ENCODE assay signal across 1 cellular context in the genomic region with DNA sequence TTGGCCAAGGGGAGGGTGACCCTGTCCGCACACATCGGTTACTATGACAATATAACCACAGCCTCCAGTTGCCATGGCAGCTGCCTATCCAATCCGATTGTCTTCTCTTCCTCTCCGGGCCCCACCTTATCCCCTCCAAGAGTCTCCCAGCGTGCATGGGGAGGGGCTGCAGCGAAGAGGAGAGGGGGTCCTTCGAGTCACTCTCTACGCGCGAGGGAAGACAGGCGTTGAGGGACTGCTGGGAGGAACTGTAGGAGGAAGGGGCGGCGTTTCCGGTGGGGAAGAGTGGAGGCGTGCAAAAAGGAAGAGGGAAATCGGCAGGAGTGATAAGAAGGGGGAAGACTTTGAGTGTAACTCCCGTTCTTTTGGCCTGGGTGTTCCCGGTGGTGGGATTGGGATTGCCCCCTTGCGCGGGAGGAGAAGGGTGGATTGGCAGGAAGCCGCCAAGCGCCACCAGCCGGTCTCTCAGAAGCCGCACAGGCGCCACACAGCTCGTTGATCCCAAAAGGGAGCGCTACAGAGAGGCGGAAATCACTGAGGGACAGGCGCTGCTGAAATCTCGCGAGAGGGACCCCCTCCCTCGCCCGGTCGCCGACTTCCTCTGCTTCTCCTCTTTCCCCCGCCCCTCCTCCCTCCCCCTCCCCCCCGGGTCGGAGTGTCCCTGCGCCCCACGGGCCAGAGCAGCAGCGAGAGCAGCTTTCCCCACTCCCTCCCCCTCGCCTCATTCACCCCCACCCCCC.
TF ChIP-seq lines count a peak whose summit lies in the region.

No MANE protein-coding gene starts in this region.

TF ChIP-seq in HepG2, 621 proteins besides CTCF, POLR2A, EP300 and RAD21 (continued from another document and continues in another):
- TF ChIP-seq NR2F1 (CRISPR knock-in tag; IDR thresholded peaks at IDR 0.05) (0 out of 4 replicates have a peak, but pooled peaks of 1 of the 2 experiments have one; percentile 19), ZNF841 (CRISPR knock-in tag; IDR thresholded peaks at IDR 0.05; ENCODE audit: borderline replicate concordance) (no peak), SPEN (CRISPR knock-in tag; IDR thresholded peaks at IDR 0.05; ENCODE audit: low read depth) (no peak; the same call in 1 of the 2 replicates), KMT2A (CRISPR knock-in tag; IDR thresholded peaks at IDR 0.05) (peak; percentile 42; the same call in 1 of the 2 replicates), TAF1 (CRISPR knock-in tag; IDR thresholded peaks at IDR 0.05) (peak; percentile 18; the same call in 1 of the 2 replicates), MZF1 (CRISPR knock-in tag; IDR thresholded peaks at IDR 0.05; ENCODE audit: borderline replicate concordance) (no peak), ISX (CRISPR knock-in tag; conservative IDR thresholded peaks at IDR 0.05) (no peak), CC2D1A (CRISPR knock-in tag; IDR thresholded peaks at IDR 0.05) (no peak), SRSF1 (optimal IDR thresholded peaks at IDR 0.05; ENCODE audit: low read depth, low read length) (no peak), ETV6 (CRISPR knock-in tag; conservative IDR thresholded peaks at IDR 0.05) (0 out of 2 replicates have a peak, but pooled peaks have one; percentile 15), KLF13 (CRISPR knock-in tag; IDR thresholded peaks at IDR 0.05) (no peak), XBP1 (CRISPR knock-in tag; IDR thresholded peaks at IDR 0.05) (no peak), ZNF746 (CRISPR knock-in tag; IDR thresholded peaks at IDR 0.05) (peak; percentile 22; the same call in 1 of the 2 replicates), ZNF251 (CRISPR knock-in tag; IDR thresholded peaks at IDR 0.05) (no peak), ZNF329 (CRISPR knock-in tag; IDR thresholded peaks at IDR 0.05; ENCODE audit: low read depth) (no peak), ZMYM4 (CRISPR knock-in tag; IDR thresholded peaks at IDR 0.05) (peak; percentile 85), NFIB (CRISPR knock-in tag; IDR thresholded peaks at IDR 0.05; ENCODE audit: borderline replicate concordance) (no peak), THAP11 (CRISPR knock-in tag; IDR thresholded peaks at IDR 0.05) (peak; percentile 95), SSRP1 (CRISPR knock-in tag; IDR thresholded peaks at IDR 0.05) (peak; percentile 41; the same call in 1 of the 2 replicates), ZSCAN9 (CRISPR knock-in tag; IDR thresholded peaks at IDR 0.05; ENCODE audit: borderline replicate concordance) (no peak; the same call in 1 of the 2 replicates), HNRNPH1 (optimal IDR thresholded peaks at IDR 0.05; ENCODE audit: low read depth, low read length) (no peak), ZNF10 (CRISPR knock-in tag; IDR thresholded peaks at IDR 0.05; ENCODE audit: borderline replicate concordance, low read depth) (no peak), KDM1A (CRISPR knock-in tag; IDR thresholded peaks at IDR 0.05) (no peak), HDAC1 (CRISPR knock-in tag; IDR thresholded peaks at IDR 0.05) (peak; percentile 87), NCOR1 (IDR thresholded peaks at IDR 0.05; ENCODE audit: borderline replicate concordance, low read length) (no peak), KMT2B (CRISPR knock-in tag; IDR thresholded peaks at IDR 0.05) (peak; percentile 87), SOX5 (CRISPR knock-in tag; IDR thresholded peaks at IDR 0.05; ENCODE audit: borderline replicate concordance) (no peak; the same call in 1 of the 2 replicates), ZC3H4 (CRISPR knock-in tag; IDR thresholded peaks at IDR 0.05; ENCODE audit: borderline replicate concordance) (no peak), ZSCAN12 (CRISPR knock-in tag; IDR thresholded peaks at IDR 0.05) (no peak), ZNF615 (CRISPR knock-in tag; IDR thresholded peaks at IDR 0.05; ENCODE audit: borderline replicate concordance) (no peak), GTF3A (CRISPR knock-in tag; conservative IDR thresholded peaks at IDR 0.05) (0 out of 2 replicates have a peak, but pooled peaks have one; percentile 16), HNRNPK (IDR thresholded peaks at IDR 0.05; ENCODE audit: low read depth, low read length, poor library complexity, severe bottlenecking) (peak; percentile 73), SKI (IDR thresholded peaks at IDR 0.05; ENCODE audit: partially characterized antibody) (peak; percentile 8), GTF2F1 (IDR thresholded peaks at IDR 0.05; ENCODE audit: low read length) (peak; percentile 76; the same call in 1 of the 2 replicates)
- TF ChIP-seq, protein P1, sequence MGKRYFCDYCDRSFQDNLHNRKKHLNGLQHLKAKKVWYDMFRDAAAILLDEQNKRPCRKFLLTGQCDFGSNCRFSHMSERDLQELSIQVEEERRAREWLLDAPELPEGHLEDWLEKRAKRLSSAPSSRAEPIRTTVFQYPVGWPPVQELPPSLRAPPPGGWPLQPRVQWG (CRISPR knock-in tag; IDR thresholded peaks at IDR 0.05; ENCODE audit: borderline replicate concordance, low read depth), result no peak
- TF ChIP-seq, protein P2, sequence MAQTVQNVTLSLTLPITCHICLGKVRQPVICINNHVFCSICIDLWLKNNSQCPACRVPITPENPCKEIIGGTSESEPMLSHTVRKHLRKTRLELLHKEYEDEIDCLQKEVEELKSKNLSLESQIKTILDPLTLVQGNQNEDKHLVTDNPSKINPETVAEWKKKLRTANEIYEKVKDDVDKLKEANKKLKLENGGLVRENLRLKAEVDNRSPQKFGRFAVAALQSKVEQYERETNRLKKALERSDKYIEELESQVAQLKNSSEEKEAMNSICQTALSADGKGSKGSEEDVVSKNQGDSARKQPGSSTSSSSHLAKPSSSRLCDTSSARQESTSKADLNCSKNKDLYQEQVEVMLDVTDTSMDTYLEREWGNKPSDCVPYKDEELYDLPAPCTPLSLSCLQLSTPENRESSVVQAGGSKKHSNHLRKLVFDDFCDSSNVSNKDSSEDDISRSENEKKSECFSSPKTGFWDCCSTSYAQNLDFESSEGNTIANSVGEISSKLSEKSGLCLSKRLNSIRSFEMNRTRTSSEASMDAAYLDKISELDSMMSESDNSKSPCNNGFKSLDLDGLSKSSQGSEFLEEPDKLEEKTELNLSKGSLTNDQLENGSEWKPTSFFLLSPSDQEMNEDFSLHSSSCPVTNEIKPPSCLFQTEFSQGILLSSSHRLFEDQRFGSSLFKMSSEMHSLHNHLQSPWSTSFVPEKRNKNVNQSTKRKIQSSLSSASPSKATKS (CRISPR knock-in tag; IDR thresholded peaks at IDR 0.05), result no peak
- TF ChIP-seq, protein P3, sequence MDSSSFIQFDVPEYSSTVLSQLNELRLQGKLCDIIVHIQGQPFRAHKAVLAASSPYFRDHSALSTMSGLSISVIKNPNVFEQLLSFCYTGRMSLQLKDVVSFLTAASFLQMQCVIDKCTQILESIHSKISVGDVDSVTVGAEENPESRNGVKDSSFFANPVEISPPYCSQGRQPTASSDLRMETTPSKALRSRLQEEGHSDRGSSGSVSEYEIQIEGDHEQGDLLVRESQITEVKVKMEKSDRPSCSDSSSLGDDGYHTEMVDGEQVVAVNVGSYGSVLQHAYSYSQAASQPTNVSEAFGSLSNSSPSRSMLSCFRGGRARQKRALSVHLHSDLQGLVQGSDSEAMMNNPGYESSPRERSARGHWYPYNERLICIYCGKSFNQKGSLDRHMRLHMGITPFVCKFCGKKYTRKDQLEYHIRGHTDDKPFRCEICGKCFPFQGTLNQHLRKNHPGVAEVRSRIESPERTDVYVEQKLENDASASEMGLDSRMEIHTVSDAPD (CRISPR knock-in tag; IDR thresholded peaks at IDR 0.05), result 0 out of 2 replicates have a peak, but pooled peaks have one; percentile 1
- TF ChIP-seq, protein P4, sequence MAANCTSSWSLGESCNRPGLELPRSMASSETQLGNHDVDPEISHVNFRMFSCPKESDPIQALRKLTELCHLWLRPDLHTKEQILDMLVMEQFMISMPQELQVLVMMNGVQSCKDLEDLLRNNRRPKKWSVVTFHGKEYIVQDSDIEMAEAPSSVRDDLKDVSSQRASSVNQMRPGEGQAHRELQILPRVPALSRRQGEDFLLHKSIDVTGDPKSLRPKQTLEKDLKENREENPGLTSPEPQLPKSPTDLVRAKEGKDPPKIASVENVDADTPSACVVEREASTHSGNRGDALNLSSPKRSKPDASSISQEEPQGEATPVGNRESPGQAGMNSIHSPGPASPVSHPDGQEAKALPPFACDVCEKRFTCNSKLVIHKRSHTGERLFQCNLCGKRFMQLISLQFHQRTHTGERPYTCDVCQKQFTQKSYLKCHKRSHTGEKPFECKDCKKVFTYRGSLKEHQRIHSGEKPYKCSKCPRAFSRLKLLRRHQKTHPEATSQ (CRISPR knock-in tag; IDR thresholded peaks at IDR 0.05; ENCODE audit: borderline replicate concordance), result 0 out of 2 replicates have a peak, but pooled peaks have one; percentile 24
- TF ChIP-seq, protein P5, sequence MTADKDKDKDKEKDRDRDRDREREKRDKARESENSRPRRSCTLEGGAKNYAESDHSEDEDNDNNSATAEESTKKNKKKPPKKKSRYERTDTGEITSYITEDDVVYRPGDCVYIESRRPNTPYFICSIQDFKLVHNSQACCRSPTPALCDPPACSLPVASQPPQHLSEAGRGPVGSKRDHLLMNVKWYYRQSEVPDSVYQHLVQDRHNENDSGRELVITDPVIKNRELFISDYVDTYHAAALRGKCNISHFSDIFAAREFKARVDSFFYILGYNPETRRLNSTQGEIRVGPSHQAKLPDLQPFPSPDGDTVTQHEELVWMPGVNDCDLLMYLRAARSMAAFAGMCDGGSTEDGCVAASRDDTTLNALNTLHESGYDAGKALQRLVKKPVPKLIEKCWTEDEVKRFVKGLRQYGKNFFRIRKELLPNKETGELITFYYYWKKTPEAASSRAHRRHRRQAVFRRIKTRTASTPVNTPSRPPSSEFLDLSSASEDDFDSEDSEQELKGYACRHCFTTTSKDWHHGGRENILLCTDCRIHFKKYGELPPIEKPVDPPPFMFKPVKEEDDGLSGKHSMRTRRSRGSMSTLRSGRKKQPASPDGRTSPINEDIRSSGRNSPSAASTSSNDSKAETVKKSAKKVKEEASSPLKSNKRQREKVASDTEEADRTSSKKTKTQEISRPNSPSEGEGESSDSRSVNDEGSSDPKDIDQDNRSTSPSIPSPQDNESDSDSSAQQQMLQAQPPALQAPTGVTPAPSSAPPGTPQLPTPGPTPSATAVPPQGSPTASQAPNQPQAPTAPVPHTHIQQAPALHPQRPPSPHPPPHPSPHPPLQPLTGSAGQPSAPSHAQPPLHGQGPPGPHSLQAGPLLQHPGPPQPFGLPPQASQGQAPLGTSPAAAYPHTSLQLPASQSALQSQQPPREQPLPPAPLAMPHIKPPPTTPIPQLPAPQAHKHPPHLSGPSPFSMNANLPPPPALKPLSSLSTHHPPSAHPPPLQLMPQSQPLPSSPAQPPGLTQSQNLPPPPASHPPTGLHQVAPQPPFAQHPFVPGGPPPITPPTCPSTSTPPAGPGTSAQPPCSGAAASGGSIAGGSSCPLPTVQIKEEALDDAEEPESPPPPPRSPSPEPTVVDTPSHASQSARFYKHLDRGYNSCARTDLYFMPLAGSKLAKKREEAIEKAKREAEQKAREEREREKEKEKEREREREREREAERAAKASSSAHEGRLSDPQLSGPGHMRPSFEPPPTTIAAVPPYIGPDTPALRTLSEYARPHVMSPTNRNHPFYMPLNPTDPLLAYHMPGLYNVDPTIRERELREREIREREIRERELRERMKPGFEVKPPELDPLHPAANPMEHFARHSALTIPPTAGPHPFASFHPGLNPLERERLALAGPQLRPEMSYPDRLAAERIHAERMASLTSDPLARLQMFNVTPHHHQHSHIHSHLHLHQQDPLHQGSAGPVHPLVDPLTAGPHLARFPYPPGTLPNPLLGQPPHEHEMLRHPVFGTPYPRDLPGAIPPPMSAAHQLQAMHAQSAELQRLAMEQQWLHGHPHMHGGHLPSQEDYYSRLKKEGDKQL (CRISPR knock-in tag; IDR thresholded peaks at IDR 0.05; ENCODE audit: low read depth), result no peak
- TF ChIP-seq, protein P6, sequence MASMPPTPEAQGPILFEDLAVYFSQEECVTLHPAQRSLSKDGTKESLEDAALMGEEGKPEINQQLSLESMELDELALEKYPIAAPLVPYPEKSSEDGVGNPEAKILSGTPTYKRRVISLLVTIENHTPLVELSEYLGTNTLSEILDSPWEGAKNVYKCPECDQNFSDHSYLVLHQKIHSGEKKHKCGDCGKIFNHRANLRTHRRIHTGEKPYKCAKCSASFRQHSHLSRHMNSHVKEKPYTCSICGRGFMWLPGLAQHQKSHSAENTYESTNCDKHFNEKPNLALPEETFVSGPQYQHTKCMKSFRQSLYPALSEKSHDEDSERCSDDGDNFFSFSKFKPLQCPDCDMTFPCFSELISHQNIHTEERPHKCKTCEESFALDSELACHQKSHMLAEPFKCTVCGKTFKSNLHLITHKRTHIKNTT (CRISPR knock-in tag; IDR thresholded peaks at IDR 0.05), result no peak
- TF ChIP-seq, protein P7, sequence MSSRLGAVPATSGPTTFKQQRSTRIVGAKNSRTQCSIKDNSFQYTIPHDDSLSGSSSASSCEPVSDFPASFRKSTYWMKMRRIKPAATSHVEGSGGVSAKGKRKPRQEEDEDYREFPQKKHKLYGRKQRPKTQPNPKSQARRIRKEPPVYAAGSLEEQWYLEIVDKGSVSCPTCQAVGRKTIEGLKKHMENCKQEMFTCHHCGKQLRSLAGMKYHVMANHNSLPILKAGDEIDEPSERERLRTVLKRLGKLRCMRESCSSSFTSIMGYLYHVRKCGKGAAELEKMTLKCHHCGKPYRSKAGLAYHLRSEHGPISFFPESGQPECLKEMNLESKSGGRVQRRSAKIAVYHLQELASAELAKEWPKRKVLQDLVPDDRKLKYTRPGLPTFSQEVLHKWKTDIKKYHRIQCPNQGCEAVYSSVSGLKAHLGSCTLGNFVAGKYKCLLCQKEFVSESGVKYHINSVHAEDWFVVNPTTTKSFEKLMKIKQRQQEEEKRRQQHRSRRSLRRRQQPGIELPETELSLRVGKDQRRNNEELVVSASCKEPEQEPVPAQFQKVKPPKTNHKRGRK (CRISPR knock-in tag; IDR thresholded peaks at IDR 0.05), result no peak
- TF ChIP-seq, protein P8, sequence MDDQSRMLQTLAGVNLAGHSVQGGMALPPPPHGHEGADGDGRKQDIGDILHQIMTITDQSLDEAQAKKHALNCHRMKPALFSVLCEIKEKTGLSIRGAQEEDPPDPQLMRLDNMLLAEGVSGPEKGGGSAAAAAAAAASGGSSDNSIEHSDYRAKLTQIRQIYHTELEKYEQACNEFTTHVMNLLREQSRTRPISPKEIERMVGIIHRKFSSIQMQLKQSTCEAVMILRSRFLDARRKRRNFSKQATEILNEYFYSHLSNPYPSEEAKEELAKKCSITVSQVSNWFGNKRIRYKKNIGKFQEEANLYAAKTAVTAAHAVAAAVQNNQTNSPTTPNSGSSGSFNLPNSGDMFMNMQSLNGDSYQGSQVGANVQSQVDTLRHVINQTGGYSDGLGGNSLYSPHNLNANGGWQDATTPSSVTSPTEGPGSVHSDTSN (CRISPR knock-in tag; IDR thresholded peaks at IDR 0.05; ENCODE audit: borderline replicate concordance), result no peak
